ENCODE assay signal across 15 cellular contexts in genomic region chr10:103834436-103835095, GRCh38. TPM values are rescaled to one million over a fixed set of nuclear protein-coding genes. Genes with fewer than 3 reads are reported as not detected.
A peak's percentile ranks its signal among the peaks of the same experiment; 100 is the strongest.
DNase-seq lines count a peak whose midpoint lies in the region; ATAC-seq and TF ChIP-seq lines count a peak whose summit lies in the region.
"Had no signal": no experiment of that assay in that cellular context is flagged by ENCODE, and none has a peak within 500 bp of the region (broad histone marks: within the 10 kb centered on the region; RNA-seq: fewer than 3 reads in every experiment).

No MANE protein-coding gene starts in this region.

- peaks cover 34% of the 10 kb centered on the region for H3K4me1 Mint-ChIP-seq in Caco-2 (ENCODE audit: low read depth, unreplicated experiment)
- H3K4me1 Mint-ChIP-seq: activated CD4-positive, alpha-beta memory T cell treated with anti-CD3 and anti-CD28 coated beads, Interleukin-2, amount 10 ng/mL, durations not matched to agents 7 days and 5 days had no signal

- H3K79me2 ChIP-seq in hepatocyte (peaks cover 67% of the 10 kb centered on the region), osteoblast (ENCODE audit: insufficient read depth, low read length) (peaks cover 36% of the 10 kb centered on the region)

- H3K9me3 Mint-ChIP-seq in Caco-2 (ENCODE audit: unreplicated experiment): no peaks in the 10 kb centered on the region
- H3K9me3 Mint-ChIP-seq: CD8-positive, alpha-beta T cell; effector memory CD8-positive, alpha-beta T cell had no signal

- H3K4me3 ChIP-seq in hepatocyte (no peak overlapping the region), osteoblast (ENCODE audit: insufficient read depth, low read length) (no peak overlapping the region), upper lobe of left lung (no peak overlapping the region), Caco-2 (ENCODE audit: low read depth, low read length) (no peak overlapping the region), ascending aorta (no peak overlapping the region)

- H3K27ac ChIP-seq in adipose tissue (ENCODE audit: low read depth, low read length) (peak overlapping the region; percentile 28), hepatocyte (peak overlapping the region; percentile 80), osteoblast (ENCODE audit: low read depth, low read length) (peak overlapping the region; percentile 73), upper lobe of left lung (peak overlapping the region; percentile 23 to 55 (median 47)), ascending aorta (peak overlapping the region in 1 of 2 donors; percentile 55)
- H3K27ac ChIP-seq: KMS-11 had no signal

- DNase-seq in hepatocyte (ENCODE audit: low spot score) (no peak), osteoblast (ENCODE audit: insufficient read length, low spot score, missing footprints) (no peak), upper lobe of left lung (no peak), DMS53 (lab: John Stamatoyannopoulos, UW) (no peak), Caco-2 (no peak), ascending aorta (ENCODE audit: low spot score in 2 of 2) (no peak)
- DNase-seq: activated CD4-positive, alpha-beta memory T cell treated with anti-CD3 and anti-CD28 coated beads, Interleukin-2, amount 10 ng/mL, durations not matched to agents 7 days and 5 days; activated effector memory CD4-positive, alpha-beta T cell treated with Interleukin-2 at 50 U/mL for 16 hours; CD8-positive, alpha-beta T cell; effector memory CD8-positive, alpha-beta T cell; NCI-H1694; NCI-H748 treated with DMSO at 0.1 percent for 48 hours had no signal

- TF ChIP-seq CTCF in hepatocyte (IDR thresholded peaks at IDR 0.05; ENCODE audit: poor library complexity) (no peak), osteoblast (IDR thresholded peaks at IDR 0.05; ENCODE audit: extremely low read depth, low read depth, low read length) (no peak), upper lobe of left lung (IDR thresholded peaks at IDR 0.05) (no peak), Caco-2 (IDR thresholded peaks at IDR 0.05; ENCODE audit: insufficient read depth in 1 of 2, low read depth in 1 of 2, low read length in 1 of 2, severe bottlenecking in 1 of 2, unreplicated experiment in 1 of 2) (no peak), ascending aorta (IDR thresholded peaks at IDR 0.05) (no peak)

- H3K36me3 Mint-ChIP-seq in Caco-2 (ENCODE audit: insufficient read depth, unreplicated experiment): peaks cover 4% of the 10 kb centered on the region
- H3K36me3 Mint-ChIP-seq: CD8-positive, alpha-beta T cell had no signal

- H3K27me3 Mint-ChIP-seq in Caco-2 (ENCODE audit: insufficient read depth, unreplicated experiment): no peaks in the 10 kb centered on the region

- POLR2A ChIA-PET in Caco-2 (lab: Charles Lee): no interaction called here

- H3K9me3 ChIP-seq in hepatocyte (ENCODE audit: low read depth) (no peaks in the 10 kb centered on the region), osteoblast (ENCODE audit: low read depth, low read length) (no peaks in the 10 kb centered on the region), upper lobe of left lung (peaks cover 0 to 3% (median 0%) of the 10 kb centered on the region in 4 donors), Caco-2 (no peaks in the 10 kb centered on the region), ascending aorta (no peaks in the 10 kb centered on the region)

- H3K9me2 ChIP-seq in hepatocyte (replicated peaks; ENCODE audit: insufficient read depth): no peaks in the 10 kb centered on the region

- no peak for ATAC-seq in upper lobe of left lung (ENCODE audit: low FRiP score in 2 of 2)
- ATAC-seq in GM18519 (IDR thresholded peaks at IDR 0.05; ENCODE audit: low FRiP score, unreplicated experiment): no peak
- ATAC-seq: CD8-positive, alpha-beta T cell; effector memory CD8-positive, alpha-beta T cell had no signal

- BruUV-seq in Caco-2 (replicated peaks; lab: Mats Ljungman, UMichigan): no TSS peak

- no peak overlapping the region for H2AFZ ChIP-seq in hepatocyte
- no peak overlapping the region for H2AFZ ChIP-seq in osteoblast (ENCODE audit: low read length)

- H3K27me3 ChIP-seq in hepatocyte: no peaks in the 10 kb centered on the region
- H3K27me3 ChIP-seq in osteoblast (ENCODE audit: insufficient read depth, low read length): no peaks in the 10 kb centered on the region
- H3K27me3 ChIP-seq in upper lobe of left lung: no peaks in the 10 kb centered on the region
- H3K27me3 ChIP-seq in Caco-2 (replicated peaks; ENCODE audit: control insufficient read depth, insufficient read depth, low read length): no peaks in the 10 kb centered on the region
- H3K27me3 ChIP-seq in ascending aorta: no peaks in the 10 kb centered on the region

- no peak for TF ChIP-seq EP300 in upper lobe of left lung (IDR thresholded peaks at IDR 0.05)

- TF ChIP-seq POLR2A in upper lobe of left lung (IDR thresholded peaks at IDR 0.05): no peak

- H3K27ac Mint-ChIP-seq in Caco-2 (ENCODE audit: unreplicated experiment): no peak overlapping the region
- H3K27ac Mint-ChIP-seq: activated CD4-positive, alpha-beta memory T cell treated with anti-CD3 and anti-CD28 coated beads, Interleukin-2, amount 10 ng/mL, durations not matched to agents 7 days and 5 days; CD8-positive, alpha-beta T cell; effector memory CD8-positive, alpha-beta T cell had no signal

- peak overlapping the region; percentile 50 for H3K4me2 ChIP-seq in hepatocyte
- H3K4me2 ChIP-seq in osteoblast (ENCODE audit: insufficient read depth, low read length): no peak overlapping the region
- H3K4me2 ChIP-seq: KMS-11 had no signal

- H4K20me1 ChIP-seq in hepatocyte (ENCODE audit: insufficient read depth, poor library complexity, severe bottlenecking) (no peaks in the 10 kb centered on the region), osteoblast (ENCODE audit: insufficient read depth, low read length) (peaks cover 4% of the 10 kb centered on the region)

- peaks cover 60% of the 10 kb centered on the region for H3K4me1 ChIP-seq in hepatocyte (ENCODE audit: insufficient read depth)
- H3K4me1 ChIP-seq in osteoblast (ENCODE audit: insufficient read depth, low read length): peaks cover 20% of the 10 kb centered on the region
- H3K4me1 ChIP-seq in upper lobe of left lung: peaks cover 27 to 42% (median 35%) of the 10 kb centered on the region in 4 donors
- H3K4me1 ChIP-seq in Caco-2: peaks cover 40% of the 10 kb centered on the region
- H3K4me1 ChIP-seq in ascending aorta: peaks cover 21 to 25% of the 10 kb centered on the region in 2 donors

- CTCF ChIA-PET in Caco-2 (lab: Charles Lee): interaction anchor here (1.0 to 2.2 kb wide), 3 partner anchors 13 to 41 kb away, joined by 3 to 6 read pairs (median 4); no protein-coding TSS in a partner anchor

- intact Hi-C loops in Caco-2 (cut with micrococcal nuclease; ENCODE audit: unreplicated experiment) (no loop called here), ascending aorta (cut with DNase I) (no loop called here)

- H3K4me3 Mint-ChIP-seq in Caco-2 (ENCODE audit: unreplicated experiment): no peak overlapping the region
- H3K4me3 Mint-ChIP-seq: activated CD4-positive, alpha-beta memory T cell treated with anti-CD3 and anti-CD28 coated beads, Interleukin-2, amount 10 ng/mL, durations not matched to agents 7 days and 5 days; CD8-positive, alpha-beta T cell; effector memory CD8-positive, alpha-beta T cell had no signal

- H3K36me3 ChIP-seq in hepatocyte (replicated peaks; ENCODE audit: insufficient read depth, low read depth) (no peaks in the 10 kb centered on the region), osteoblast (ENCODE audit: insufficient read depth, low read length) (no peaks in the 10 kb centered on the region), upper lobe of left lung (no peaks in the 10 kb centered on the region), Caco-2 (ENCODE audit: control insufficient read depth, insufficient read depth, low read length) (no peaks in the 10 kb centered on the region), ascending aorta (no peaks in the 10 kb centered on the region)

- 56 to 63% (median 57%) methylated on average over 5 of the region's 5 CpGs for WGBS in adipose tissue, 3 donors
- WGBS in hepatocyte (ENCODE audit: low lambda C conversion rate, missing lambda C conversion rate): 63% methylated on average over 5 of the region's 5 CpGs
- 63 to 73% methylated on average over 5 of the region's 5 CpGs for WGBS in upper lobe of left lung, 2 donors

RNA-seq across cellular contexts. Expression of gene SH3PXD2A, which starts 20.8 kb away (rescaled TPM):
- 10 to 100 TPM in 2 of 3 donors, 1 to 10 TPM in 1; 3.0 to 61.0 (median 36.1) TPM for polyA plus RNA-seq in adipose tissue
- 10.6 and 13.6 TPM in 2 replicates for total RNA-seq in hepatocyte
- polyA plus RNA-seq in hepatocyte: 7.3 and 8.4 TPM in 2 replicates
- total RNA-seq in osteoblast: 27.7 and 29.0 TPM in 2 replicates
- 10 to 100 TPM; 19.6 to 42.2 (median 30.8) TPM for total RNA-seq in upper lobe of left lung
- 6.3 and 7.5 TPM in 2 replicates for total RNA-seq in Caco-2 (2022)
- 50.0 TPM for total RNA-seq in ascending aorta
